ENCODE assay signal across 8 cellular contexts in the genomic region with DNA sequence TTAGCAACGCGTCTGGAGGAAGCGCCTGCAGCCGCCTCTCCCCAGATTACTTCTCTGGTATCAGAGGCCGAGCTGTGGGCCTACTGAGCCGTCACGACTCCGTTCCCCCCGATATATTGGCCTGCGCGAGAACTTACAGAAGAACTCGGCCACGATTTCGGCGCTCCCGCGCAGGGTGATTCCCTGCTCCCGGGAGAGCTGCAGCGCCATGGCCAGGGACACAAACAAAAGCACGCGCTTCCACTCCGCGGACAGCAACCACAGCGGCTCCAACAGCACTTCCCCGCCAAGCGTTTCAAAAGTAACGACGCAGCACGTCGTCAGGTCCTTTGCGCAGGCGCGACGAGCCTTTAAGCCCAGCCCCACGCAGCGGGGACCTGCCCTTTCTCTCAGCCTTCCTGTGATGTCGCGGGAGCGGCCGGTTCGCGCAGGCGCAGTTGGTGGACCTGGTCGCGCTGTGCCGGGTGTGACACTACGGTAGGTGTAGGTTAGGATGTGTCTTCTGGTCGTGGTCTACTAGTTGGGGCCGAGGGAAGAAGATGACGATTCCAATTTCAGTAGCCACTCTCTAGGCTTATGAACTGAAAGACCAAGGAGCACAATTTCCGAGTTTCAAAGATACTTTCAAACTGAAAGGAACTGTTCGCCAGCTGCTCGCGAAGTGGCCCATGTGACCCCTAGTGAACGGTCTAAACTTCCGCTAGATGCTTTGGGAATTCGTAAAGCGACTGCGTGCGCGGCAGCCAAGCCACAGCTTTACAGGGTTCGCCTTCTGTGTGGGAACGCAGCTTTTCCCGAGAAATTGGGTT. TPM values are rescaled to one million over a fixed set of nuclear protein-coding genes. Genes with fewer than 3 reads are reported as not detected.
A peak's percentile ranks its signal among the peaks of the same experiment; 100 is the strongest.
DNase-seq lines count a peak whose midpoint lies in the region; ATAC-seq, FAIRE-seq and TF ChIP-seq lines count a peak whose summit lies in the region.

Gene MAD2L1 (minus strand): TSS at position 324 of the 809 bp plus-strand sequence. CDS start 114 bp downstream, at position 210.

- TF ChIP-seq POLR2A in HepG2 (IDR thresholded peaks at IDR 0.05; ENCODE audit: insufficient read depth in 1 of 2, low read depth in 2 of 2, low read length in 2 of 2) = peak; percentile 83 to 92

- CTCF ChIA-PET in HepG2 (lab: Yijun Ruan, JAX; ENCODE audit: low intra/inter-chr PET ratio, low total read pairs) = no interaction called here

- no peaks in the 10 kb centered on the region; a peak in 2 of 5 replicates for H3K36me3 ChIP-seq in HepG2 (replicated peaks in 1 of 2; ENCODE audit: control insufficient read depth in 1 of 2, insufficient read depth in 2 of 2, low read length in 2 of 2)

- H3K79me2 ChIP-seq in HepG2 (ENCODE audit: insufficient read depth, low read length) = peaks cover 64% of the 10 kb centered on the region

- no peak for TF ChIP-seq RAD21 in HepG2 (CRISPR knock-in tag; IDR thresholded peaks at IDR 0.05)

- peak within 1 kb of the TSS; percentile 94 for H3K27ac ChIP-seq in HepG2 (ENCODE audit: extremely low read length, insufficient read depth, low read length)

- WGBS in HepG2 (ENCODE audit: low lambda C conversion rate) = 2% methylated on average over 7 of the region's 64 CpGs

- H4K20me1 ChIP-seq in HepG2 (ENCODE audit: insufficient read depth, low read length) = no peaks in the 10 kb centered on the region

- TF ChIP-seq EP300 in HepG2 (IDR thresholded peaks at IDR 0.05; ENCODE audit: low read depth in 2 of 2, low read length in 2 of 2) (peak in 1 of 2 experiments; percentile 20; a peak in 1 of 4 replicates), HepG2 (CRISPR knock-in tag; IDR thresholded peaks at IDR 0.05; ENCODE audit: borderline replicate concordance) (no peak)

- ATAC-seq in GM19397 (IDR thresholded peaks at IDR 0.05; ENCODE audit: unreplicated experiment) = peak; percentile 90
- peak; percentile 92 for ATAC-seq in HG03571 (IDR thresholded peaks at IDR 0.05; ENCODE audit: unreplicated experiment)
- ATAC-seq in HepG2 = peak; percentile 94

- H3K4me3 Mint-ChIP-seq in CD14-positive monocyte = peak within 1 kb of the TSS; percentile 96 to 98

- peak; percentile 99 for DNase-seq in CD14-positive monocyte (ENCODE audit: low spot score)
- peak; percentile 98 for DNase-seq in NCI-H82 (lab: John Stamatoyannopoulos, UW)
- peak; percentile 98 for DNase-seq in activated CD4-positive, alpha-beta T cell treated with anti-CD3 and anti-CD28 coated beads, Interleukin-2, amount 50 U/mL, for 48 hours
- peak; percentile 97 to 98 for DNase-seq in dermis microvascular lymphatic vessel endothelial cell (ENCODE audit: low read depth in 2 of 2)
- peak; percentile 97 for DNase-seq in HepG2 (ENCODE audit: low spot score)
- peak; percentile 98 for DNase-seq in stimulated activated CD4-positive, alpha-beta T cell treated with anti-CD3 and anti-CD28 coated beads, Interleukin-4, amount 100 ng/mL, for 1 hour

- H3K27me3 Mint-ChIP-seq in CD14-positive monocyte (ENCODE audit: low read depth in 3 of 3) = no peaks in the 10 kb centered on the region

- peak; percentile 89 for FAIRE-seq in HepG2 (lab: Jason Lieb, UNC)

- peak within 1 kb of the TSS; percentile 95 to 98 (median 97) for H3K27ac Mint-ChIP-seq in CD14-positive monocyte

- POLR2A ChIA-PET in HepG2 (lab: Yijun Ruan, JAX) = interaction anchor here (0.6 to 1.2 kb wide), 2 partner anchors 854 to 1716 kb away, joined by 3 read pairs; partner anchors contain the start of gene USP53

- no peaks in the 10 kb centered on the region for H3K9me3 ChIP-seq in HepG2 (ENCODE audit: low read length)

- peak within 1 kb of the TSS; percentile 92 for H2AFZ ChIP-seq in HepG2 (ENCODE audit: low read length)

- H3K27me3 ChIP-seq in HepG2 (ENCODE audit: control insufficient read depth in 1 of 2, insufficient read depth in 2 of 2, low read length in 2 of 2) = no peaks in the 10 kb centered on the region; a peak in 1 of 5 replicates

- peaks cover 0 to 3% (median 0%) of the 10 kb centered on the region in 7 donors for H3K9me3 Mint-ChIP-seq in CD14-positive monocyte

- H3K4me3 ChIP-seq in HepG2 (replicated peaks in 1 of 3; ENCODE audit: insufficient read depth in 1 of 3, low read depth in 2 of 3, low read length in 3 of 3) = peak within 1 kb of the TSS; percentile 78 to 91 (median 83)

- H3K4me1 Mint-ChIP-seq in CD14-positive monocyte = peaks cover 30% of the 10 kb centered on the region

- in situ Hi-C loops in HepG2 (cut with HindIII; ENCODE audit: extremely low pct_ligation_motif_present, low pct_unique_long_range_greater_than_20kb) = no loop called here

- peak within 1 kb of the TSS; percentile 85 for H3K9ac ChIP-seq in HepG2 (ENCODE audit: insufficient read depth, low read depth, low read length)

- peak within 1 kb of the TSS; percentile 93 for H3K4me2 ChIP-seq in HepG2 (ENCODE audit: low read depth, low read length)

- TF ChIP-seq CTCF in CD14-positive monocyte (IDR thresholded peaks at IDR 0.05) = no peak
- no peak for TF ChIP-seq CTCF in HepG2 (CRISPR knock-in tag; IDR thresholded peaks at IDR 0.05)

- H3K36me3 Mint-ChIP-seq in CD14-positive monocyte = peaks cover 0 to 8% of the 10 kb centered on the region in 2 donors

- no TSS peak for BruUV-seq in HepG2 (replicated peaks; lab: Mats Ljungman, UMichigan)

- intact Hi-C loops in CD14-positive monocyte (cut with micrococcal nuclease) = no loop called here
- intact Hi-C loops in HepG2 (cut with micrococcal nuclease; ENCODE audit: unreplicated experiment) = no loop called here

- peaks cover 54% of the 10 kb centered on the region for H3K4me1 ChIP-seq in HepG2 (ENCODE audit: insufficient read depth, low read length)

TF ChIP-seq in HepG2, 621 proteins besides CTCF, POLR2A, EP300 and RAD21 (continues in another document):
- TF ChIP-seq SATB2 (CRISPR knock-in tag; IDR thresholded peaks at IDR 0.05) = peak; percentile 60; the same call in 1 of the 2 replicates
- no peak for TF ChIP-seq HOXA9 (CRISPR knock-in tag; IDR thresholded peaks at IDR 0.05; ENCODE audit: borderline replicate concordance)
- no peak for TF ChIP-seq NBN (conservative IDR thresholded peaks at IDR 0.05)
- TF ChIP-seq TMF1 (CRISPR knock-in tag; IDR thresholded peaks at IDR 0.05; ENCODE audit: low read depth) = peak; percentile 16
- TF ChIP-seq ZNF337 (CRISPR knock-in tag; IDR thresholded peaks at IDR 0.05; ENCODE audit: borderline replicate concordance, low read depth) = 0 out of 2 replicates have a peak, but pooled peaks have one; percentile 26
- no peak for TF ChIP-seq HNRNPH1 (optimal IDR thresholded peaks at IDR 0.05; ENCODE audit: low read depth, low read length)
- no peak for TF ChIP-seq RBM22 (optimal IDR thresholded peaks at IDR 0.05; ENCODE audit: low read length)
- TF ChIP-seq MYC (CRISPR knock-in tag; IDR thresholded peaks at IDR 0.05; ENCODE audit: borderline replicate concordance) = peak; percentile 94
- TF ChIP-seq ZBTB1 (CRISPR knock-in tag; IDR thresholded peaks at IDR 0.05; ENCODE audit: borderline replicate concordance) = no peak
- no peak for TF ChIP-seq CCAR2 (optimal IDR thresholded peaks at IDR 0.05; ENCODE audit: low read depth, low read length)
- TF ChIP-seq, protein P1, sequence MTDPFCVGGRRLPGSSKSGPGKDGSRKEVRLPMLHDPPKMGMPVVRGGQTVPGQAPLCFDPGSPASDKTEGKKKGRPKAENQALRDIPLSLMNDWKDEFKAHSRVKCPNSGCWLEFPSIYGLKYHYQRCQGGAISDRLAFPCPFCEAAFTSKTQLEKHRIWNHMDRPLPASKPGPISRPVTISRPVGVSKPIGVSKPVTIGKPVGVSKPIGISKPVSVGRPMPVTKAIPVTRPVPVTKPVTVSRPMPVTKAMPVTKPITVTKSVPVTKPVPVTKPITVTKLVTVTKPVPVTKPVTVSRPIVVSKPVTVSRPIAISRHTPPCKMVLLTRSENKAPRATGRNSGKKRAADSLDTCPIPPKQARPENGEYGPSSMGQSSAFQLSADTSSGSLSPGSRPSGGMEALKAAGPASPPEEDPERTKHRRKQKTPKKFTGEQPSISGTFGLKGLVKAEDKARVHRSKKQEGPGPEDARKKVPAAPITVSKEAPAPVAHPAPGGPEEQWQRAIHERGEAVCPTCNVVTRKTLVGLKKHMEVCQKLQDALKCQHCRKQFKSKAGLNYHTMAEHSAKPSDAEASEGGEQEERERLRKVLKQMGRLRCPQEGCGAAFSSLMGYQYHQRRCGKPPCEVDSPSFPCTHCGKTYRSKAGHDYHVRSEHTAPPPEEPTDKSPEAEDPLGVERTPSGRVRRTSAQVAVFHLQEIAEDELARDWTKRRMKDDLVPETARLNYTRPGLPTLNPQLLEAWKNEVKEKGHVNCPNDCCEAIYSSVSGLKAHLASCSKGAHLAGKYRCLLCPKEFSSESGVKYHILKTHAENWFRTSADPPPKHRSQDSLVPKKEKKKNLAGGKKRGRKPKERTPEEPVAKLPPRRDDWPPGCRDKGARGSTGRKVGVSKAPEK (CRISPR knock-in tag; IDR thresholded peaks at IDR 0.05; ENCODE audit: borderline replicate concordance) = no peak
- no peak for TF ChIP-seq ZNF629 (CRISPR knock-in tag; conservative IDR thresholded peaks at IDR 0.05)
- no peak for TF ChIP-seq ZNF619 (CRISPR knock-in tag; IDR thresholded peaks at IDR 0.05)

RNA-seq across cellular contexts. Expression of gene MAD2L1, which starts in this region (rescaled TPM):
- under 1 TPM; 0.67 to 0.82 TPM for polyA plus RNA-seq in CD14-positive monocyte
- total RNA-seq in dermis microvascular lymphatic vessel endothelial cell = 9.0 and 29.8 TPM in 2 replicates
- 109 and 134 TPM in 2 replicates for total RNA-seq in HepG2 (2016; rRNA removed; fragmentation: Illumina TruSeq; extraction: Trizol)
- total RNA-seq in HepG2 (2016; cell fraction: cytosol; rRNA removed; fragmentation: Illumina TruSeq; extraction: Trizol; ENCODE audit: low read depth) = 17.4 and 23.6 TPM in 2 replicates
- total RNA-seq in HepG2 (2016; cell fraction: insoluble cytoplasmic fraction; rRNA removed; fragmentation: Illumina TruSeq; extraction: Trizol) = 104 and 124 TPM in 2 replicates
- 31.3 and 38.3 TPM in 2 replicates for total RNA-seq in HepG2 (2016; cell fraction: membrane; rRNA removed; fragmentation: Illumina TruSeq; extraction: Trizol)
- 61.7 and 63.2 TPM in 2 replicates for total RNA-seq in HepG2 (2016; cell fraction: nucleus; rRNA removed; fragmentation: Illumina TruSeq; extraction: Trizol)
- polyA plus RNA-seq in HepG2 (2011; rRNA removed) = 23.1 and 40.6 TPM in 2 replicates
- polyA plus RNA-seq in HepG2 (2011; cell fraction: cytosol; rRNA removed) = 14.8 and 26.5 TPM in 2 replicates
- polyA plus RNA-seq in HepG2 (2011; cell fraction: nucleus; rRNA removed) = 6.5 and 10.0 TPM in 2 replicates
- polyA plus RNA-seq in HepG2 (2012) = 19.2 and 46.9 TPM in 2 replicates
- polyA plus RNA-seq in HepG2 (2016; cell fraction: cytosol; fragmentation: Illumina TruSeq; extraction: Trizol; ENCODE audit: low read depth) = 22.2 and 23.6 TPM in 2 replicates
- polyA plus RNA-seq in HepG2 (2016; cell fraction: insoluble cytoplasmic fraction; fragmentation: Illumina TruSeq; extraction: Trizol; ENCODE audit: low read depth) = 112 and 141 TPM in 2 replicates
- polyA plus RNA-seq in HepG2 (2016; cell fraction: membrane; fragmentation: Illumina TruSeq; extraction: Trizol; ENCODE audit: low read depth) = 29.3 and 30.7 TPM in 2 replicates
- polyA plus RNA-seq in HepG2 (2016; cell fraction: nucleus; fragmentation: Illumina TruSeq; extraction: Trizol; ENCODE audit: insufficient read depth, low read depth) = 70.5 and 91.6 TPM in 2 replicates
- polyA minus RNA-seq in HepG2 (2011; rRNA and poly(A)+ RNA removed; ENCODE audit: low replicate concordance) = 53.4 and 58.9 TPM in 2 replicates
- 12.6 and 17.7 TPM in 2 replicates for polyA minus RNA-seq in HepG2 (2011; cell fraction: cytosol; rRNA and poly(A)+ RNA removed)
- 16.3 and 27.9 TPM in 2 replicates for polyA minus RNA-seq in HepG2 (2011; cell fraction: nucleus; rRNA and poly(A)+ RNA removed)

Comparison
In these comparisons a context has a peak if more than half of its experiments do, and no peak if none do; other contexts are left out.
1. Peak in every context shown above with its lines: DNase-seq, ATAC-seq, H3K4me3 ChIP-seq and H3K27ac ChIP-seq.
2. RNA of gene MAD2L1 (polyA plus RNA-seq): 6.5 to 141 TPM in HepG2; 0.67 to 0.82 TPM in CD14-positive monocyte; every median in the first group is over 4 times any median in the second.
3. Peak in DNase-seq in CD14-positive monocyte; RNA of the gene not detected or under 1 TPM.